ENCODE assay signal across 9 cellular contexts in the genomic region with DNA sequence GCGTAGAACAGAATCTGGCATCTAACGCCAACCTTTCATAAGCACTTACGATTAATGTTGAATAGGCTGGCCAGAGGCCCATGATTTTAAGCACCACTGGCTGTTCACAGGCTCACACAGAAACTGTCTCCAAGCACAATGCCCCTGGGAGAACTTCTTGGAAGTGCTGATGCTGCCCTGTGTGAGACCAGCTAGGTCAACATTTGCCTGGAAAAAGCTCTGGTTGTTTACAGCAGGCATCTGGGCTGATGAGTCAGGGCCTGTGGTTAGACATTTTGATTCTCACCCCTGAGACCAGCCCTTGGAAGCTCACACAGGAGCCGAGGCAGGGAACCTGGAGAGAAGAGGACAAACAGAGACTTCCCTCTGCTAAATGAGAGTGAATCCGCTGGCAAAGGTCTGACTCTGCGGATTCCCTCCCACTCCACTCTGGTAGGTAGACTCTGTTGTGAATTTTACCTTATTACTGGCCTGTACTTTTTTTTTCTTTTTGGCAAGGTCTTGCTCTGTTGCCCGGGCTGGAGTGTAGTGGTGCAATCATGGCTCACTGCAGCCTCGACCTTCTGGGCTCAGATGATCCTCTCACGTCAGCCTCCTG. TPM values are rescaled to one million over a fixed set of nuclear protein-coding genes. Genes with fewer than 3 reads are reported as not detected.
DNase-seq lines count a peak whose midpoint lies in the region; TF ChIP-seq lines count a peak whose summit lies in the region.
"Had no signal": no experiment of that assay in that cellular context is flagged by ENCODE, and none has a peak within 500 bp of the region (broad histone marks: within the 10 kb centered on the region; RNA-seq: fewer than 3 reads in every experiment).

No MANE protein-coding gene starts in this region.

- TF ChIP-seq CTCF in fibroblast of lung (conservative IDR thresholded peaks at IDR 0.05 in 1 of 2, IDR thresholded peaks at IDR 0.05 in 1 of 2; ENCODE audit: low read depth in 1 of 2, low read length in 2 of 2): no peak

- peaks cover 2% of the 10 kb centered on the region for H3K27me3 ChIP-seq in NT2/D1 (ENCODE audit: insufficient read depth, insufficient read length)
- peaks cover 2% of the 10 kb centered on the region for H3K27me3 ChIP-seq in fibroblast of lung (ENCODE audit: control insufficient read depth, insufficient read depth, low read length)

- intact Hi-C loops in posterior vena cava (cut with DNase I): no loop called here

- DNase-seq in EH (ENCODE audit: low read depth): peak; percentile 96
- peak; percentile 59 for DNase-seq in NT2/D1 (ENCODE audit: low read depth, low spot score)
- peak; percentile 95 to 98 for DNase-seq in fibroblast of lung (ENCODE audit: low read depth in 2 of 2)
- peak; percentile 92 for DNase-seq in posterior vena cava (ENCODE audit: low spot score)
- DNase-seq in NK-92 treated with Interleukin-12 subunit alpha and Interleukin-12 subunit beta, amount 100 ng/mL, for 24 hours (lab: John Stamatoyannopoulos, UW): no peak
- DNase-seq in KG1 (lab: John Stamatoyannopoulos, UW): no peak
- DNase-seq in 8988T: no peak
- DNase-seq in middle frontal gyrus (ENCODE audit: extremely low spot score, low spot score): no peak
- DNase-seq: NCI-H510A had no signal

- no peaks in the 10 kb centered on the region for H3K79me2 ChIP-seq in fibroblast of lung (ENCODE audit: control insufficient read depth, insufficient read depth, low read length)

- H3K36me3 ChIP-seq in NT2/D1 (ENCODE audit: insufficient read depth, insufficient read length, low read length) (no peaks in the 10 kb centered on the region), fibroblast of lung (ENCODE audit: control insufficient read depth, insufficient read depth, low read length) (no peaks in the 10 kb centered on the region)

- peaks cover 5% of the 10 kb centered on the region for H3K4me1 ChIP-seq in NT2/D1 (ENCODE audit: insufficient read depth, insufficient read length)
- peaks cover 2% of the 10 kb centered on the region for H3K4me1 ChIP-seq in fibroblast of lung (ENCODE audit: control insufficient read depth, extremely low read depth, insufficient read depth, low read length)

- H3K9ac ChIP-seq in NT2/D1 (ENCODE audit: insufficient read length, low read depth) (no peak overlapping the region), fibroblast of lung (ENCODE audit: insufficient read depth, low read length) (no peak overlapping the region)

- H3K9me3 ChIP-seq in NT2/D1 (ENCODE audit: insufficient read depth, low read length): no peaks in the 10 kb centered on the region
- H3K9me3 ChIP-seq in fibroblast of lung (ENCODE audit: control insufficient read depth, insufficient read depth, low read depth, low read length): no peaks in the 10 kb centered on the region

- no peak overlapping the region for H3K27ac ChIP-seq in fibroblast of lung (ENCODE audit: insufficient read depth, low read length)

- no peak overlapping the region for H2AFZ ChIP-seq in fibroblast of lung (ENCODE audit: low read length)

- no peaks in the 10 kb centered on the region for H4K20me1 ChIP-seq in fibroblast of lung (ENCODE audit: control insufficient read depth, extremely low read depth, insufficient read depth, low read length)

- H3K4me3 ChIP-seq in NT2/D1 (ENCODE audit: insufficient read length, low read depth) (no peak overlapping the region), fibroblast of lung (replicated peaks in 1 of 4; ENCODE audit: control extremely low read depth in 1 of 4, insufficient read depth in 1 of 4, low read depth in 3 of 4, low read length in 4 of 4) (no peak overlapping the region)

- no peak overlapping the region for H3K4me2 ChIP-seq in fibroblast of lung (ENCODE audit: extremely low read depth, insufficient read depth, low read length)

RNA-seq across cellular contexts. Expression of gene SULF2, which starts 6.8 kb away (rescaled TPM):
- 9.6 and 28.0 TPM in 2 replicates for total RNA-seq in fibroblast of lung
- polyA plus RNA-seq in fibroblast of lung: 0.26 and 0.32 TPM in 2 replicates
- polyA plus RNA-seq in fibroblast of lung (2012): 0.98 and 1.6 TPM in 2 replicates
- 4.3 and 4.7 TPM in 2 replicates for polyA minus RNA-seq in fibroblast of lung (ENCODE audit: low replicate concordance)
- total RNA-seq in posterior vena cava: 100 to 1,000 TPM in 1 of 2 donors, 10 to 100 TPM in 1; 89.4 to 141 TPM

Comparison
In these comparisons a context has a peak if more than half of its experiments do, and no peak if none do; other contexts are left out.
1. DNase-seq: peak in EH (single experiment), NT2/D1 (single experiment), fibroblast of lung (2 of 2) and posterior vena cava (single experiment); none in NK-92 treated with Interleukin-12 subunit alpha and Interleukin-12 subunit beta, amount 100 ng/mL, for 24 hours (single experiment), KG1 (single experiment), 8988T (single experiment) and middle frontal gyrus (single experiment).